In the genomic region with DNA sequence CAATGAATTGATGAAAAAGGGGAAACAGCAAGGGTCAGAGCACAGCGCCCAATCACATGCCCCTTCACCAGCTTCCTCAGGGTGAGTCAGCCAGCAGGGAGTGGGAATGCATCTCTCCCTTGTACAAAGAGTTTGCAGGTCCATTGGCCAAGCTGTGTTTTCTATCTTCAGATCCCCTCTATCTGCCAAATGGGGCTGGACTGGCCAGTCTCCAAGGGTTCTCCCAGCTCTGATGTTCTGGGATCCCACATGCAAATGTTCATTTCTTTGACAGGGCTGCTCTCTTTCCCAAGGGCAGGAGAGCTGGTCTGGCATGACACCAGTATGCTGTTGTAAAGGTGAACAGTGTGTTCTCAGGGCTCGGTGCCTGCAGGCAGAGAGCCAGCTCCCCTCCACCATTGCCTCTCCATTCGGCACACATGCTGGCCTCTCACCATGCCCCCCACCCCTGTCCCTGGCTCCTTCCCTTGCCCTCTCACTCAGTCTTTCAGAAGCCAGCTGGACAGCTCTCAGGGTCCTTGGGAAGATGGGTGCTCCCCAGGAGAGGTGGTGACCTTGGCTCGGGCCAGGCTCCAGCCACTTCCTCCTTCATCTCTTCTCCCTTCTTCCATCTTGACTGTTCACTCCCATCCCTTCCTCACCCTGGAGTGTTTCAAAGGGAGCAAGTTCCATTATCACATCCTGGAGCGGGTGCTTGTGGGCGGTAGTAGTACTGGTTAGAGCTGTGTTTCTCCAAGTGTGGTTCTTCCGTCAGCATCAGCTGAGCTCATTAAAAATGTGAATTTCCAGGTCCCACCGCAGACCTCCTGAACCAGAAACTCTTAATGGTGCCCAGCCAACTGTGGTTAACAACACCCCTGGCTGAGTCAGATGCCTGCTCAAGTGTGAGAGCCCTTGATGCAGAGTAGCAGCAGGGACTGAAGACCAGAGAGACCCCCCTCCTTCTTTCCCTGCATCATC, we compare ENCODE assay signal across 12 cellular contexts. TPM values are rescaled to one million over a fixed set of nuclear protein-coding genes. Genes with fewer than 3 reads are reported as not detected.
DNase-seq lines count a peak whose midpoint lies in the region; ATAC-seq and TF ChIP-seq lines count a peak whose summit lies in the region.
"Had no signal": no experiment of that assay in that cellular context is flagged by ENCODE, and none has a peak within 500 bp of the region (broad histone marks: within the 10 kb centered on the region; RNA-seq: fewer than 3 reads in every experiment).

No MANE protein-coding gene starts in this region.

- no peaks in the 10 kb centered on the region for H3F3A ChIP-seq in PC-3 (ENCODE audit: low read length, unreplicated experiment)

- DNase-seq in G401 (ENCODE audit: low spot score), result peak; percentile 39
- no peak for DNase-seq in PC-3
- peak; percentile 18 to 74 for DNase-seq in heart right ventricle
- DNase-seq in prostate gland (ENCODE audit: low spot score), result peak; percentile 88
- DNase-seq in activated CD4-positive, alpha-beta T cell treated with anti-CD3 and anti-CD28 coated beads, Interleukin-2, amount 50 U/mL, for 4 hours, result no peak
- no peak for DNase-seq in activated CD4-positive, alpha-beta memory T cell treated with anti-CD3 and anti-CD28 coated beads for 36 hours
- no peak for DNase-seq in NCI-H1694 treated with DMSO at 0.1 percent for 48 hours (lab: John Stamatoyannopoulos, UW)
- no peak for DNase-seq in activated T-cell treated with anti-CD3 and anti-CD28 coated beads for 4 hours
- DNase-seq: activated CD4-positive, alpha-beta T cell treated with anti-CD3 and anti-CD28 coated beads for 1 hour; brain microvascular endothelial cell; COR-L47 had no signal

- POLR2A ChIA-PET in PC-3 (lab: Charles Lee; ENCODE audit: unreplicated experiment), result no interaction called here
- POLR2A ChIA-PET in activated CD4-positive, alpha-beta memory T cell treated with anti-CD3 and anti-CD28 coated beads for 36 hours (lab: Charles Lee), result no interaction called here

- H3K4me2 ChIP-seq in PC-3 (ENCODE audit: low read length), result no peak overlapping the region

- no peak overlapping the region for H3K4me3 Mint-ChIP-seq in activated CD4-positive, alpha-beta memory T cell treated with anti-CD3 and anti-CD28 coated beads for 36 hours
- H3K4me3 Mint-ChIP-seq: natural killer cell treated with Interleukin-12 subunit alpha and Interleukin-12 subunit beta and Interleukin-15 and Interleukin-18, amount 100 ng/mL, for 72 hours had no signal

- no peak overlapping the region for H3K9ac ChIP-seq in PC-3 (ENCODE audit: low read length)

- no peaks in the 10 kb centered on the region for H4K20me1 ChIP-seq in PC-3 (ENCODE audit: low read length)

- ATAC-seq in PC-3 (peak; percentile 30; the same call in 1 of the 2 replicates), heart right ventricle (peak; percentile 17 to 95 (median 76))

- no peak overlapping the region for H3K27ac ChIP-seq in PC-3 (ENCODE audit: low read length)
- H3K27ac ChIP-seq in heart right ventricle, result no peak overlapping the region
- peak overlapping the region in 1 of 2 donors; percentile 56 for H3K27ac ChIP-seq in prostate gland
- H3K27ac ChIP-seq: brain microvascular endothelial cell had no signal

- no peaks in the 10 kb centered on the region for H3K79me2 ChIP-seq in PC-3 (ENCODE audit: low read length)

- TF ChIP-seq POLR2A in prostate gland (IDR thresholded peaks at IDR 0.05), result no peak

- no peaks in the 10 kb centered on the region for H3K36me3 ChIP-seq in PC-3 (ENCODE audit: low read depth, low read length)
- H3K36me3 ChIP-seq in heart right ventricle, result no peaks in the 10 kb centered on the region
- no peaks in the 10 kb centered on the region for H3K36me3 ChIP-seq in prostate gland
- H3K36me3 ChIP-seq: brain microvascular endothelial cell had no signal

- intact Hi-C loops in PC-3 (cut with micrococcal nuclease) (no loop called here), heart right ventricle (cut with DNase I) (no loop called here), prostate gland (cut with DNase I) (no loop called here)
- intact Hi-C loops in activated CD4-positive, alpha-beta memory T cell treated with anti-CD3 and anti-CD28 coated beads for 36 hours (cut with micrococcal nuclease), result no loop called here

- H3K36me3 Mint-ChIP-seq in activated CD4-positive, alpha-beta memory T cell treated with anti-CD3 and anti-CD28 coated beads for 36 hours, result no peaks in the 10 kb centered on the region
- H3K36me3 Mint-ChIP-seq: natural killer cell treated with Interleukin-12 subunit alpha and Interleukin-12 subunit beta and Interleukin-15 and Interleukin-18, amount 100 ng/mL, for 72 hours had no signal

- peaks cover 7% of the 10 kb centered on the region for H3K27me3 Mint-ChIP-seq in activated CD4-positive, alpha-beta memory T cell treated with anti-CD3 and anti-CD28 coated beads for 36 hours

- no peaks in the 10 kb centered on the region for H3K4me1 Mint-ChIP-seq in activated CD4-positive, alpha-beta memory T cell treated with anti-CD3 and anti-CD28 coated beads for 36 hours (ENCODE audit: low read depth)

- 53 to 57% methylated on average over 8 of the region's 8 CpGs for WGBS in heart right ventricle, 2 donors
- WGBS in prostate gland, result 27% methylated on average over 8 of the region's 8 CpGs

- in situ Hi-C loops in G401 (cut with HindIII; ENCODE audit: low sequenced_read_pairs), result no loop called here

- no peaks in the 10 kb centered on the region for H3K9me2 ChIP-seq in PC-3 (replicated peaks; ENCODE audit: low read length)

- no TSS peak for BruUV-seq in PC-3 (replicated peaks; lab: Mats Ljungman, UMichigan)

- H3K27ac Mint-ChIP-seq in activated CD4-positive, alpha-beta memory T cell treated with anti-CD3 and anti-CD28 coated beads for 36 hours, result no peak overlapping the region
- H3K27ac Mint-ChIP-seq: natural killer cell treated with Interleukin-12 subunit alpha and Interleukin-12 subunit beta and Interleukin-15 and Interleukin-18, amount 100 ng/mL, for 72 hours had no signal

- H3K9me3 Mint-ChIP-seq in activated CD4-positive, alpha-beta memory T cell treated with anti-CD3 and anti-CD28 coated beads for 36 hours, result no peaks in the 10 kb centered on the region
- H3K9me3 Mint-ChIP-seq: natural killer cell treated with Interleukin-12 subunit alpha and Interleukin-12 subunit beta and Interleukin-15 and Interleukin-18, amount 100 ng/mL, for 72 hours had no signal

- H3K9me3 ChIP-seq in PC-3 (ENCODE audit: low read length) (no peaks in the 10 kb centered on the region; the same call in 1 of the 2 replicates), heart right ventricle (no peaks in the 10 kb centered on the region), prostate gland (no peaks in the 10 kb centered on the region)

- peaks cover 21% of the 10 kb centered on the region; the same call in 1 of the 2 replicates for H3K27me3 ChIP-seq in PC-3 (ENCODE audit: low read length)
- H3K27me3 ChIP-seq in heart right ventricle, result peaks cover 0 to 16% (median 0%) of the 10 kb centered on the region in 7 donors
- no peaks in the 10 kb centered on the region for H3K27me3 ChIP-seq in prostate gland (replicated peaks; ENCODE audit: insufficient read depth)
- H3K27me3 ChIP-seq: brain microvascular endothelial cell had no signal

- CTCF ChIA-PET in PC-3 (lab: Charles Lee), result no interaction called here
- CTCF ChIA-PET in activated CD4-positive, alpha-beta memory T cell treated with anti-CD3 and anti-CD28 coated beads for 36 hours (lab: Charles Lee), result interaction anchor here (1.1 kb wide), 1 partner anchor 13 kb away, joined by 3 read pairs; no protein-coding TSS in a partner anchor

- H3K4me1 ChIP-seq in PC-3 (ENCODE audit: insufficient read depth, low read length) (no peaks in the 10 kb centered on the region), heart right ventricle (peaks cover 0 to 24% (median 13%) of the 10 kb centered on the region in 9 donors), prostate gland (replicated peaks) (peaks cover 14% of the 10 kb centered on the region)

- no peak overlapping the region for H3K4me3 ChIP-seq in PC-3 (ENCODE audit: low read length)
- H3K4me3 ChIP-seq in heart right ventricle, result no peak overlapping the region
- H3K4me3 ChIP-seq in prostate gland, result no peak overlapping the region

- TF ChIP-seq CTCF in PC-3 (conservative IDR thresholded peaks at IDR 0.05; ENCODE audit: low read depth, low read length) (no peak), heart right ventricle (IDR thresholded peaks at IDR 0.05) (no peak), prostate gland (IDR thresholded peaks at IDR 0.05) (no peak)

- no peak overlapping the region for H2AFZ ChIP-seq in PC-3 (ENCODE audit: low read length)

RNA-seq across cellular contexts. Expression of gene ANGPT4, which starts 24.7 kb away (rescaled TPM):
- not detected in 2 replicates for total RNA-seq in G401 (2014; rRNA removed; shearing (Covaris generic))
- not detected in 2 replicates for total RNA-seq in PC-3 (2014; rRNA removed)
- total RNA-seq in heart right ventricle, result under 1 TPM in 2 of 10 donors, not detected in 8; 0.05 to 0.44 TPM
- polyA plus RNA-seq in heart right ventricle, result under 1 TPM; 0.14 to 0.37 TPM
- total RNA-seq in prostate gland, result 1 to 10 TPM in 1 of 2 donors, under 1 TPM in 1; 0.27 to 1.2 TPM
- total RNA-seq in activated CD4-positive, alpha-beta memory T cell treated with anti-CD3 and anti-CD28 coated beads for 36 hours, result not detected
- total RNA-seq: natural killer cell treated with Interleukin-12 subunit alpha and Interleukin-12 subunit beta and Interleukin-15 and Interleukin-18, amount 100 ng/mL, for 72 hours had no signal

RNA-seq across cellular contexts. Expression of gene FAM110A, which starts 57.9 kb away (rescaled TPM):
- 8.1 and 9.5 TPM in 2 replicates for total RNA-seq in G401 (2014; rRNA removed; shearing (Covaris generic))
- total RNA-seq in PC-3 (2014; rRNA removed) (23.0 and 28.4 TPM in 2 replicates), heart right ventricle (1 to 10 TPM in 9 of 10 donors, under 1 TPM in 1; 0.99 to 5.9 (median 1.9) TPM), prostate gland (10 to 100 TPM; 15.5 to 33.0 TPM)
- polyA plus RNA-seq in heart right ventricle, result 1 to 10 TPM; 2.0 to 2.3 TPM
- total RNA-seq in activated CD4-positive, alpha-beta memory T cell treated with anti-CD3 and anti-CD28 coated beads for 36 hours, result 10 to 100 TPM; 18.0 to 20.1 TPM

Comparison
In these comparisons a context has a peak if more than half of its experiments do, and no peak if none do; other contexts are left out.
1. DNase-seq: peak in G401 (single experiment), heart right ventricle (2 of 2) and prostate gland (single experiment); none in PC-3 (single experiment), activated CD4-positive, alpha-beta T cell treated with anti-CD3 and anti-CD28 coated beads, Interleukin-2, amount 50 U/mL, for 4 hours (0 of 2), activated CD4-positive, alpha-beta memory T cell treated with anti-CD3 and anti-CD28 coated beads for 36 hours (single experiment), NCI-H1694 treated with DMSO at 0.1 percent for 48 hours (single experiment) and activated T-cell treated with anti-CD3 and anti-CD28 coated beads for 4 hours (single experiment).